1 cellular context compared by ENCODE assay signal in the genomic region with DNA sequence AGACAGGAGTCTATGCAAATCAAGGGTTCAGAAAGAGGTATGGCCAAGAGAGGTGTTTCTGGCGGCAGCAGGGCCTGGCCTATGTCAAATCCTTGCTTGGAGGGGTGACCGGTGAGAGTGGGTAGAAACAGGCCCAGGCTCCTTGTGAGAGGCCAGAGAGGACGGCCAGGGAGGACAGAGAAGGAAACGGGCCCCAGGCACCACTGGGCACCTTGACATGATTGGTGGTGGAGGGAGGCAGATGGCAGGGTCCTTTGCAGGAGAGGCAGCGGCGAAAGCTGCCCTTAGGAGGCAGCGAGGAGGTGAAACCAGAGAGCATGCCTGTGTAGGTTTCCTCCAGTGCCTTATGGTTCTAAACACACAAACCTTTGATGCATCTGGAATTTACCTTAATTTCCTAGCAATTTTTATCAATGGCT.
TF ChIP-seq lines count a peak whose summit lies in the region.

No MANE protein-coding gene starts in this region.

TF ChIP-seq in GM23338, 12 proteins besides CTCF, POLR2A, EP300 and RAD21 (continued from another document):
- TF ChIP-seq, protein P1, sequence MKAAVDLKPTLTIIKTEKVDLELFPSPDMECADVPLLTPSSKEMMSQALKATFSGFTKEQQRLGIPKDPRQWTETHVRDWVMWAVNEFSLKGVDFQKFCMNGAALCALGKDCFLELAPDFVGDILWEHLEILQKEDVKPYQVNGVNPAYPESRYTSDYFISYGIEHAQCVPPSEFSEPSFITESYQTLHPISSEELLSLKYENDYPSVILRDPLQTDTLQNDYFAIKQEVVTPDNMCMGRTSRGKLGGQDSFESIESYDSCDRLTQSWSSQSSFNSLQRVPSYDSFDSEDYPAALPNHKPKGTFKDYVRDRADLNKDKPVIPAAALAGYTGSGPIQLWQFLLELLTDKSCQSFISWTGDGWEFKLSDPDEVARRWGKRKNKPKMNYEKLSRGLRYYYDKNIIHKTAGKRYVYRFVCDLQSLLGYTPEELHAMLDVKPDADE (IDR thresholded peaks at IDR 0.05), result no peak
- TF ChIP-seq JUNB (IDR thresholded peaks at IDR 0.05; ENCODE audit: unreplicated experiment) (no peak), ZNF114 (CRISPR knock-in tag; IDR thresholded peaks at IDR 0.05) (no peak)
